Comparison of ENCODE assay signal across 10 cellular contexts in genomic region chr4:20299515-20299914, GRCh38. TPM values are rescaled to one million over a fixed set of nuclear protein-coding genes. Genes with fewer than 3 reads are reported as not detected.
DNase-seq lines count a peak whose midpoint lies in the region; FAIRE-seq and TF ChIP-seq lines count a peak whose summit lies in the region.
"Had no signal": no experiment of that assay in that cellular context is flagged by ENCODE, and none has a peak within 500 bp of the region (broad histone marks: within the 10 kb centered on the region; RNA-seq: fewer than 3 reads in every experiment).

No MANE protein-coding gene starts in this region.

- no peak overlapping the region for H3K27ac ChIP-seq in ascending aorta
- no peak overlapping the region for H3K27ac ChIP-seq in caudate nucleus (ENCODE audit: low read depth, low read length)
- H3K27ac ChIP-seq in CD4-positive, alpha-beta memory T cell (ENCODE audit: low read depth, low read length), result no peak overlapping the region
- H3K27ac ChIP-seq: colonic mucosa had no signal

- H3K4me3 ChIP-seq in AG10803 (ENCODE audit: low read length), result no peak overlapping the region
- H3K4me3 ChIP-seq in ascending aorta, result no peak overlapping the region
- H3K4me3 ChIP-seq in CD4-positive, alpha-beta memory T cell (ENCODE audit: low read length in 2 of 2), result no peak overlapping the region
- H3K4me3 ChIP-seq: colonic mucosa had no signal

- H3K27me3 ChIP-seq in ascending aorta, result no peaks in the 10 kb centered on the region
- no peaks in the 10 kb centered on the region for H3K27me3 ChIP-seq in CD4-positive, alpha-beta memory T cell (ENCODE audit: insufficient read depth, low read length)
- H3K27me3 ChIP-seq: colonic mucosa had no signal

- TF ChIP-seq CTCF in AG10803 (conservative IDR thresholded peaks at IDR 0.05; ENCODE audit: low read length) (peak; percentile 54), ascending aorta (IDR thresholded peaks at IDR 0.05) (peak in 2 of 3 experiments; percentile 31 to 33)

- intact Hi-C loops in ascending aorta (cut with DNase I), result loop anchor here (2.0 kb wide), 1 partner anchor 45 kb away; no protein-coding TSS in a partner anchor
- intact Hi-C loops in CD4-positive, alpha-beta memory T cell (cut with micrococcal nuclease), result no loop called here

- no peaks in the 10 kb centered on the region for H3K4me1 ChIP-seq in ascending aorta
- H3K4me1 ChIP-seq in CD4-positive, alpha-beta memory T cell (ENCODE audit: insufficient read depth, low read length), result no peaks in the 10 kb centered on the region
- H3K4me1 ChIP-seq: colonic mucosa had no signal

- no peaks in the 10 kb centered on the region for H3K36me3 Mint-ChIP-seq in CD4-positive, alpha-beta memory T cell

- POLR2A ChIA-PET in CD4-positive, alpha-beta memory T cell (lab: Charles Lee; ENCODE audit: partially characterized antibody), result no interaction called here

- DNase-seq in AG10803 (ENCODE audit: low read depth), result peak; percentile 41
- peak; percentile 12 for DNase-seq in HuH-7 (ENCODE audit: low spot score)
- DNase-seq in ascending aorta (ENCODE audit: low spot score in 2 of 2), result no peak
- no peak for DNase-seq in cerebellar nuclear complex (lab: John Stamatoyannopoulos, UW)
- DNase-seq in caudate nucleus (lab: John Stamatoyannopoulos, UW), result no peak
- DNase-seq in CD4-positive, alpha-beta memory T cell, result no peak
- DNase-seq in activated T-cell treated with anti-CD3 and anti-CD28 coated beads for 4 hours, result no peak
- DNase-seq: colonic mucosa, NCI-H226 had no signal

- FAIRE-seq in islet of Langerhans (lab: Jason Lieb, UNC), result peak; percentile 5

- CTCF ChIA-PET in CD4-positive, alpha-beta memory T cell (lab: Charles Lee; ENCODE audit: partially characterized antibody), result no interaction called here

- H3K27me3 Mint-ChIP-seq in CD4-positive, alpha-beta memory T cell, result peaks cover 0 to 2% of the 10 kb centered on the region in 2 donors

- no peak overlapping the region for H3K27ac Mint-ChIP-seq in CD4-positive, alpha-beta memory T cell

- no peaks in the 10 kb centered on the region for H3K9me3 ChIP-seq in ascending aorta
- H3K9me3 ChIP-seq in CD4-positive, alpha-beta memory T cell (ENCODE audit: control insufficient read depth in 1 of 2, low read length in 2 of 2), result no peaks in the 10 kb centered on the region
- H3K9me3 ChIP-seq: colonic mucosa had no signal

- no peaks in the 10 kb centered on the region for H3K36me3 ChIP-seq in ascending aorta
- no peaks in the 10 kb centered on the region for H3K36me3 ChIP-seq in CD4-positive, alpha-beta memory T cell (ENCODE audit: insufficient read depth, low read length)
- H3K36me3 ChIP-seq: colonic mucosa had no signal

- no peaks in the 10 kb centered on the region for H3K4me1 Mint-ChIP-seq in CD4-positive, alpha-beta memory T cell

- peaks cover 0 to 3% (median 0%) of the 10 kb centered on the region in 8 donors for H3K9me3 Mint-ChIP-seq in CD4-positive, alpha-beta memory T cell

- no peak overlapping the region for H3K4me3 Mint-ChIP-seq in CD4-positive, alpha-beta memory T cell

RNA-seq across cellular contexts. Expression of gene SLIT2, which starts 47.8 kb away (rescaled TPM):
- total RNA-seq in ascending aorta, result 25.2 TPM
- total RNA-seq in CD4-positive, alpha-beta memory T cell, result not detected
- not detected for polyA plus RNA-seq in CD4-positive, alpha-beta memory T cell

Comparison
In these comparisons a context has a peak if more than half of its experiments do, and no peak if none do; other contexts are left out.
1. DNase-seq: peak in AG10803 (single experiment) and HuH-7 (single experiment); none in ascending aorta (0 of 2), cerebellar nuclear complex (0 of 2), caudate nucleus (0 of 61), CD4-positive, alpha-beta memory T cell (0 of 5) and activated T-cell treated with anti-CD3 and anti-CD28 coated beads for 4 hours (single experiment).
2. RNA of gene SLIT2, which starts 47.8 kb away (total RNA-seq): 25.2 TPM in ascending aorta (single experiment); not detected in CD4-positive, alpha-beta memory T cell; every median in the first group is over 10 times any median in the second.